Comparison of ENCODE assay signal across 19 cellular contexts in the genomic region with DNA sequence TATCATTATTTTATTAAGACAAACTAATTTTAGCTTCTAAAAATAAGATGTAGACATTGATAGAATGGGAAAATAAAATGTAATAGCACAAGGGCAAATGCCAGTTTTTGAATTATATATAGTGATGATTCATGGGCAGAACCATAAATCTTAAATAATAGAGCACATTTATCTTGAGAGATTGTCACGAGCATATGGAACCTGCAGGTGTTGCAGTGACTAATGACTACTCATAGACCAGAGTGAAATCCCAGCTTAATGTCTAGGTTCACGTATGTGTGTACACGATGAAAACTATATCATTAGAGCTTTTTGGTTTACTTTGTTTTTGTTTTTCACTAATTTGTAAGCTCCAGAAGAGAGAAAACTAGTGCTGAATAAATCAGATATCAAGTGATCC.
DNase-seq lines count a peak whose midpoint lies in the region; ATAC-seq, FAIRE-seq and TF ChIP-seq lines count a peak whose summit lies in the region.
"Had no signal": no experiment of that assay in that cellular context is flagged by ENCODE, and none has a peak within 500 bp of the region (broad histone marks: within the 10 kb centered on the region; RNA-seq: fewer than 3 reads in every experiment).

No MANE protein-coding gene starts in this region.

- DNase-seq in D721Med (ENCODE audit: insufficient read length, low spot score) = no peak
- peak; percentile 73 for DNase-seq in NCI-H1105 (lab: John Stamatoyannopoulos, UW)
- DNase-seq in NCI-H524 (lab: John Stamatoyannopoulos, UW) = peak; percentile 71 to 87
- peak; percentile 59 for DNase-seq in dermis blood vessel endothelial cell
- DNase-seq in NCI-H128 (lab: John Stamatoyannopoulos, UW; ENCODE audit: unreplicated experiment) = no peak
- no peak for DNase-seq in activated CD8-positive, alpha-beta T cell treated with anti-CD3 and anti-CD28 coated beads, Interleukin-2, amount 10 ng/mL, durations not matched to agents 7 days and 5 days
- DNase-seq: activated CD4-positive, alpha-beta T cell treated with anti-CD3 and anti-CD28 coated beads for 4 hours; body of pancreas; endodermal cell; head of caudate nucleus; left ventricle myocardium inferior; stimulated activated CD4-positive, alpha-beta T cell treated with anti-CD3 and anti-CD28 coated beads, Interleukin-4, amount 100 ng/mL, for 24 hours; stimulated activated naive CD8-positive, alpha-beta T cell treated with anti-CD3 and anti-CD28 coated beads, Interleukin-15, Interleukin-2, amounts not matched to agents 100 U/mL and 50 U/mL, for 24 hours had no signal

- ATAC-seq in GM21825 (IDR thresholded peaks at IDR 0.05; ENCODE audit: unreplicated experiment) = no peak
- ATAC-seq in activated CD8-positive, alpha-beta T cell treated with anti-CD3 and anti-CD28 coated beads, Interleukin-2, amount 10 ng/mL, durations not matched to agents 7 days and 5 days = no peak
- ATAC-seq in activated CD4-positive, CD25-positive, alpha-beta regulatory T cell treated with anti-CD3 and anti-CD28 coated beads, Interleukin-2, amount 50 U/mL, for 24 hours = no peak
- ATAC-seq: activated T-helper 17 cell treated with anti-CD3 and anti-CD28 coated beads, Interleukin-2, amount 50 U/mL, for 72 hours; body of pancreas; HCT116; K562; natural killer cell treated with Interleukin-12 subunit alpha and Interleukin-12 subunit beta and Interleukin-15 and Interleukin-18, amount 100 ng/mL, for 72 hours; stimulated activated naive CD8-positive, alpha-beta T cell treated with anti-CD3 and anti-CD28 coated beads, Interleukin-15, Interleukin-2, amounts not matched to agents 100 U/mL and 50 U/mL, for 24 hours had no signal

- no peak for TF ChIP-seq CTCF in D721Med (IDR thresholded peaks at IDR 0.05; ENCODE audit: insufficient read depth, missing control alignments)

- no peaks in the 10 kb centered on the region for H3K27me3 Mint-ChIP-seq in activated CD8-positive, alpha-beta T cell treated with anti-CD3 and anti-CD28 coated beads, Interleukin-2, amount 10 ng/mL, durations not matched to agents 7 days and 5 days (ENCODE audit: low read depth)
- H3K27me3 Mint-ChIP-seq: activated T-helper 17 cell treated with anti-CD3 and anti-CD28 coated beads, Interleukin-2, amount 50 U/mL, for 72 hours; natural killer cell treated with Interleukin-12 subunit alpha and Interleukin-12 subunit beta and Interleukin-15 and Interleukin-18, amount 100 ng/mL, for 72 hours had no signal

- no peaks in the 10 kb centered on the region for H3K4me1 Mint-ChIP-seq in activated CD8-positive, alpha-beta T cell treated with anti-CD3 and anti-CD28 coated beads, Interleukin-2, amount 10 ng/mL, durations not matched to agents 7 days and 5 days (ENCODE audit: low read depth)
- H3K4me1 Mint-ChIP-seq: activated T-helper 17 cell treated with anti-CD3 and anti-CD28 coated beads, Interleukin-2, amount 50 U/mL, for 72 hours had no signal

- H3K9me3 Mint-ChIP-seq in activated CD8-positive, alpha-beta T cell treated with anti-CD3 and anti-CD28 coated beads, Interleukin-2, amount 10 ng/mL, durations not matched to agents 7 days and 5 days (ENCODE audit: insufficient read depth) = no peaks in the 10 kb centered on the region
- H3K9me3 Mint-ChIP-seq: endodermal cell; natural killer cell treated with Interleukin-12 subunit alpha and Interleukin-12 subunit beta and Interleukin-15 and Interleukin-18, amount 100 ng/mL, for 72 hours had no signal

- H3K27ac Mint-ChIP-seq in activated CD8-positive, alpha-beta T cell treated with anti-CD3 and anti-CD28 coated beads, Interleukin-2, amount 10 ng/mL, durations not matched to agents 7 days and 5 days = no peak overlapping the region
- H3K27ac Mint-ChIP-seq: activated T-helper 17 cell treated with anti-CD3 and anti-CD28 coated beads, Interleukin-2, amount 50 U/mL, for 72 hours; natural killer cell treated with Interleukin-12 subunit alpha and Interleukin-12 subunit beta and Interleukin-15 and Interleukin-18, amount 100 ng/mL, for 72 hours had no signal

- H3K4me3 Mint-ChIP-seq in activated CD8-positive, alpha-beta T cell treated with anti-CD3 and anti-CD28 coated beads, Interleukin-2, amount 10 ng/mL, durations not matched to agents 7 days and 5 days = no peak overlapping the region
- H3K4me3 Mint-ChIP-seq: activated T-helper 17 cell treated with anti-CD3 and anti-CD28 coated beads, Interleukin-2, amount 50 U/mL, for 72 hours; endodermal cell; natural killer cell treated with Interleukin-12 subunit alpha and Interleukin-12 subunit beta and Interleukin-15 and Interleukin-18, amount 100 ng/mL, for 72 hours had no signal

- CTCF ChIA-PET in activated CD8-positive, alpha-beta T cell treated with anti-CD3 and anti-CD28 coated beads, Interleukin-2, amount 10 ng/mL, durations not matched to agents 7 days and 5 days (lab: Charles Lee) = no interaction called here

- H3K36me3 Mint-ChIP-seq in activated CD8-positive, alpha-beta T cell treated with anti-CD3 and anti-CD28 coated beads, Interleukin-2, amount 10 ng/mL, durations not matched to agents 7 days and 5 days (ENCODE audit: low read depth) = no peaks in the 10 kb centered on the region
- H3K36me3 Mint-ChIP-seq: natural killer cell treated with Interleukin-12 subunit alpha and Interleukin-12 subunit beta and Interleukin-15 and Interleukin-18, amount 100 ng/mL, for 72 hours had no signal

- POLR2A ChIA-PET in activated CD8-positive, alpha-beta T cell treated with anti-CD3 and anti-CD28 coated beads, Interleukin-2, amount 10 ng/mL, durations not matched to agents 7 days and 5 days (lab: Charles Lee) = no interaction called here

- peak; percentile 89 for FAIRE-seq in D721Med (lab: Jason Lieb, UNC)
- FAIRE-seq: K562 had no signal

Comparison
In these comparisons a context has a peak if more than half of its experiments do, and no peak if none do; other contexts are left out.
1. DNase-seq: peak in NCI-H1105 (single experiment), NCI-H524 (2 of 2) and dermis blood vessel endothelial cell (single experiment); none in D721Med (single experiment), NCI-H128 (single experiment) and activated CD8-positive, alpha-beta T cell treated with anti-CD3 and anti-CD28 coated beads, Interleukin-2, amount 10 ng/mL, durations not matched to agents 7 days and 5 days (single experiment).